Comparison of ENCODE assay signal across 20 cellular contexts in genomic region chr14:33534636-33535035, GRCh38.
DNase-seq lines count a peak whose midpoint lies in the region; ATAC-seq and TF ChIP-seq lines count a peak whose summit lies in the region.
"Had no signal": no experiment of that assay in that cellular context is flagged by ENCODE, and none has a peak within 500 bp of the region (broad histone marks: within the 10 kb centered on the region; RNA-seq: fewer than 3 reads in every experiment).

No MANE protein-coding gene starts in this region.

- H3K27me3 ChIP-seq in SK-N-SH (ENCODE audit: insufficient read depth): no peaks in the 10 kb centered on the region
- no peaks in the 10 kb centered on the region for H3K27me3 ChIP-seq in brain microvascular endothelial cell (replicated peaks)
- no peaks in the 10 kb centered on the region for H3K27me3 ChIP-seq in smooth muscle cell (ENCODE audit: low read depth)
- H3K27me3 ChIP-seq: MG63 had no signal

- H3K27ac Mint-ChIP-seq in HFFc6: no peak overlapping the region
- H3K27ac Mint-ChIP-seq: CD4-positive, alpha-beta memory T cell; GM23338 had no signal

- TF ChIP-seq EP300 in SK-N-SH (IDR thresholded peaks at IDR 0.05; ENCODE audit: borderline replicate concordance in 1 of 2, low read depth in 1 of 2, low read length in 1 of 2): no peak

- no peak for DNase-seq in SK-N-SH
- peak; percentile 48 for DNase-seq in brain microvascular endothelial cell
- DNase-seq in left colon: no peak
- DNase-seq in smooth muscle cell (lab: John Stamatoyannopoulos, UW; ENCODE audit: unreplicated experiment): no peak
- DNase-seq in HFFc6: no peak
- no peak for DNase-seq in GM20000 (ENCODE audit: low spot score)
- DNase-seq: Calu3; CD4-positive, alpha-beta memory T cell; GDM1; MG63; NCI-H1092; NCI-H146; NCI-H2081 treated with DMSO at 0.1 percent for 48 hours; NCI-H524; PC-9 had no signal

- H3K9ac ChIP-seq in SK-N-SH: no peak overlapping the region
- peak overlapping the region; percentile 59 for H3K9ac ChIP-seq in smooth muscle cell (ENCODE audit: low read depth)

- in situ Hi-C loops in brain microvascular endothelial cell (cut with HindIII; ENCODE audit: low pct_ligation_motif_present, low sequenced_read_pairs): no loop called here

- no peak overlapping the region for H3K27ac ChIP-seq in SK-N-SH (ENCODE audit: low read depth in 2 of 2, low read length in 1 of 2)
- no peak overlapping the region for H3K27ac ChIP-seq in brain microvascular endothelial cell
- H3K27ac ChIP-seq in smooth muscle cell (ENCODE audit: low read depth): peak overlapping the region; percentile 75
- H3K27ac ChIP-seq: 22Rv1, PC-9 had no signal

- no peak overlapping the region for H3K4me2 ChIP-seq in SK-N-SH
- peak overlapping the region; percentile 20 for H3K4me2 ChIP-seq in smooth muscle cell
- H3K4me2 ChIP-seq: GM23338, PC-9 had no signal

- no peak overlapping the region for H2AFZ ChIP-seq in SK-N-SH (ENCODE audit: low read depth)
- H2AFZ ChIP-seq in smooth muscle cell (ENCODE audit: low read depth): no peak overlapping the region
- H2AFZ ChIP-seq: GM23338, PC-9 had no signal

- no peaks in the 10 kb centered on the region for H3K4me1 Mint-ChIP-seq in HFFc6 (ENCODE audit: low read depth)
- H3K4me1 Mint-ChIP-seq: CD4-positive, alpha-beta memory T cell had no signal

- H3K9me2 ChIP-seq in SK-N-SH: no peaks in the 10 kb centered on the region

- no peaks in the 10 kb centered on the region for H3K79me2 ChIP-seq in SK-N-SH (ENCODE audit: insufficient read depth)
- no peaks in the 10 kb centered on the region for H3K79me2 ChIP-seq in smooth muscle cell (ENCODE audit: low read depth)

- intact Hi-C loops in left colon (cut with DNase I, micrococcal nuclease): no loop called here

- no peak for TF ChIP-seq CTCF in SK-N-SH (IDR thresholded peaks at IDR 0.05)
- no peak for TF ChIP-seq CTCF in brain microvascular endothelial cell (IDR thresholded peaks at IDR 0.05; ENCODE audit: low read depth, low read length, missing control alignments)
- TF ChIP-seq CTCF in smooth muscle cell (IDR thresholded peaks at IDR 0.05; ENCODE audit: borderline replicate concordance, insufficient read depth, poor library complexity, severe bottlenecking): no peak
- no peak for TF ChIP-seq CTCF in HFFc6 (IDR thresholded peaks at IDR 0.05)
- no peak for TF ChIP-seq CTCF in GM20000 (IDR thresholded peaks at IDR 0.05; ENCODE audit: extremely low read depth, missing control alignments)

- ATAC-seq in SK-N-SH treated with all-trans-retinoic acid at 6 μM for 48 hours (peak; percentile 54), left colon (peak; percentile 35), GM19452 (IDR thresholded peaks at IDR 0.05; ENCODE audit: unreplicated experiment) (no peak)
- ATAC-seq: GM23338, HCT116 had no signal

- H3K4me1 ChIP-seq in SK-N-SH (ENCODE audit: control insufficient read depth in 1 of 2, insufficient read depth in 2 of 2, low read depth in 1 of 2, low read length in 1 of 2): no peaks in the 10 kb centered on the region
- no peaks in the 10 kb centered on the region for H3K4me1 ChIP-seq in smooth muscle cell (ENCODE audit: low read depth)

- H3K36me3 ChIP-seq in SK-N-SH (replicated peaks in 1 of 2; ENCODE audit: control insufficient read depth in 1 of 2, insufficient read depth in 2 of 2, low read length in 1 of 2): no peaks in the 10 kb centered on the region
- no peaks in the 10 kb centered on the region for H3K36me3 ChIP-seq in brain microvascular endothelial cell (replicated peaks)
- H3K36me3 ChIP-seq in smooth muscle cell (ENCODE audit: low read depth): no peaks in the 10 kb centered on the region
- H3K36me3 ChIP-seq: MG63 had no signal

- no peak overlapping the region for H3K4me3 Mint-ChIP-seq in HFFc6
- H3K4me3 Mint-ChIP-seq: CD4-positive, alpha-beta memory T cell; GM23338 had no signal

- H3F3A ChIP-seq in SK-N-SH (replicated peaks; ENCODE audit: insufficient read depth) (no peaks in the 10 kb centered on the region), smooth muscle cell (ENCODE audit: low read depth) (no peaks in the 10 kb centered on the region)

- no peaks in the 10 kb centered on the region; the same call in 1 of the 2 replicates for H3K9me3 Mint-ChIP-seq in HFFc6
- H3K9me3 Mint-ChIP-seq: GM23338 had no signal

- CTCF ChIA-PET in SK-N-SH (lab: Yijun Ruan, JAX): no interaction called here

- POLR2A ChIA-PET in SK-N-SH (lab: Yijun Ruan, JAX): no interaction called here

- 56% methylated on average over 6 of the region's 6 CpGs for WGBS in SK-N-SH (ENCODE audit: low lambda C conversion rate)
- WGBS in smooth muscle cell (ENCODE audit: low lambda C conversion rate): 58% methylated on average over 6 of the region's 6 CpGs

- H3K9me3 ChIP-seq in SK-N-SH (no peaks in the 10 kb centered on the region), smooth muscle cell (replicated peaks; ENCODE audit: low read depth) (no peaks in the 10 kb centered on the region)
- H3K9me3 ChIP-seq: MG63 had no signal

- H3K36me3 Mint-ChIP-seq in HFFc6 (ENCODE audit: low read depth): no peaks in the 10 kb centered on the region
- H3K36me3 Mint-ChIP-seq: CD4-positive, alpha-beta memory T cell had no signal

- no peak overlapping the region for H3K4me3 ChIP-seq in SK-N-SH (ENCODE audit: low read depth in 2 of 2, low read length in 1 of 2)
- no peak overlapping the region for H3K4me3 ChIP-seq in brain microvascular endothelial cell (ENCODE audit: low read depth, low read length)
- H3K4me3 ChIP-seq in smooth muscle cell: no peak overlapping the region
- H3K4me3 ChIP-seq: GM23338, MG63, PC-9 had no signal

- TF ChIP-seq RAD21 in SK-N-SH (IDR thresholded peaks at IDR 0.05; ENCODE audit: low read length): no peak

- H4K20me1 ChIP-seq in SK-N-SH (ENCODE audit: insufficient read depth) (no peaks in the 10 kb centered on the region), smooth muscle cell (ENCODE audit: low read depth) (no peaks in the 10 kb centered on the region)

- H3K27me3 Mint-ChIP-seq in HFFc6 (ENCODE audit: insufficient read depth): peaks cover 14% of the 10 kb centered on the region

TF ChIP-seq in SK-N-SH treated with all-trans-retinoic acid at 6 μM for 48 hours, 23 proteins besides CTCF, POLR2A, EP300 and RAD21 (continues in another document):
- TF ChIP-seq GLIS3 (CRISPR knock-in tag; IDR thresholded peaks at IDR 0.05): no peak
- no peak for TF ChIP-seq TCF4 (CRISPR knock-in tag; IDR thresholded peaks at IDR 0.05; ENCODE audit: borderline replicate concordance)
- no peak for TF ChIP-seq PPARA (CRISPR knock-in tag; IDR thresholded peaks at IDR 0.05; ENCODE audit: borderline replicate concordance)
- TF ChIP-seq CSRNP3 (CRISPR knock-in tag; IDR thresholded peaks at IDR 0.05): no peak
- no peak for TF ChIP-seq CSDC2 (CRISPR knock-in tag; IDR thresholded peaks at IDR 0.05)

TF ChIP-seq in SK-N-SH, 30 proteins besides CTCF, POLR2A, EP300 and RAD21:
- no peak for TF ChIP-seq TCF12 (IDR thresholded peaks at IDR 0.05)
- TF ChIP-seq RFX5 (IDR thresholded peaks at IDR 0.05; ENCODE audit: low read length): no peak
- TF ChIP-seq NRF1 (IDR thresholded peaks at IDR 0.05; ENCODE audit: low read depth, low read length): no peak
- TF ChIP-seq CHD2 (IDR thresholded peaks at IDR 0.05; ENCODE audit: low read length, partially characterized antibody): no peak
- no peak for TF ChIP-seq IRF3 (IDR thresholded peaks at IDR 0.05; ENCODE audit: low read depth, low read length)
- TF ChIP-seq RCOR1 (IDR thresholded peaks at IDR 0.05; ENCODE audit: low read length): no peak
- no peak for TF ChIP-seq USF1 (IDR thresholded peaks at IDR 0.05; ENCODE audit: borderline replicate concordance, low read depth)
- TF ChIP-seq GATA2 (CRISPR knock-in tag; IDR thresholded peaks at IDR 0.05): no peak
- TF ChIP-seq FOXJ3 (CRISPR knock-in tag; IDR thresholded peaks at IDR 0.05): no peak
